In genomic region chr10:110939419-110939818, GRCh38 we compare ENCODE assay signal across 9 cellular contexts.
"Had no signal": no experiment of that assay in that cellular context is flagged by ENCODE, and none has a peak within 500 bp of the region (broad histone marks: within the 10 kb centered on the region; RNA-seq: fewer than 3 reads in every experiment).

No MANE protein-coding gene starts in this region.

- H3K9me3 Mint-ChIP-seq: GM23338, H9 had no signal

- ATAC-seq: GM23338, HepG2 had no signal

- H3K27me3 Mint-ChIP-seq: IgD-negative memory B cell had no signal

- FAIRE-seq: H1, H54, HepG2 had no signal

- H3K4me2 ChIP-seq: GM23338 had no signal

- H3K4me3 ChIP-seq: GM23338 had no signal

- H3K4me3 Mint-ChIP-seq: GM23338, H9, IgD-negative memory B cell had no signal

- H3K27ac ChIP-seq: HL-60 had no signal

- H2AFZ ChIP-seq: GM23338 had no signal

- DNase-seq: H9, HCEC 1CT, KBM-7 had no signal

- H3K27ac Mint-ChIP-seq: GM23338, H9, IgD-negative memory B cell had no signal
